ENCODE assay signal across 1 cellular context in genomic region chr15:38275951-38276350, GRCh38.
TF ChIP-seq lines count a peak whose summit lies in the region.

No MANE protein-coding gene starts in this region.

TF ChIP-seq in HEK293T, 16 proteins besides CTCF, POLR2A, EP300 and RAD21:
- TF ChIP-seq HDGF (IDR thresholded peaks at IDR 0.05; ENCODE audit: borderline replicate concordance) (no peak), FOXK2 (IDR thresholded peaks at IDR 0.05) (no peak), NFRKB (IDR thresholded peaks at IDR 0.05) (no peak), BHLHE40 (IDR thresholded peaks at IDR 0.05; ENCODE audit: borderline replicate concordance) (no peak), FOXM1 (IDR thresholded peaks at IDR 0.05; ENCODE audit: borderline replicate concordance) (no peak)
- TF ChIP-seq, protein P1, sequence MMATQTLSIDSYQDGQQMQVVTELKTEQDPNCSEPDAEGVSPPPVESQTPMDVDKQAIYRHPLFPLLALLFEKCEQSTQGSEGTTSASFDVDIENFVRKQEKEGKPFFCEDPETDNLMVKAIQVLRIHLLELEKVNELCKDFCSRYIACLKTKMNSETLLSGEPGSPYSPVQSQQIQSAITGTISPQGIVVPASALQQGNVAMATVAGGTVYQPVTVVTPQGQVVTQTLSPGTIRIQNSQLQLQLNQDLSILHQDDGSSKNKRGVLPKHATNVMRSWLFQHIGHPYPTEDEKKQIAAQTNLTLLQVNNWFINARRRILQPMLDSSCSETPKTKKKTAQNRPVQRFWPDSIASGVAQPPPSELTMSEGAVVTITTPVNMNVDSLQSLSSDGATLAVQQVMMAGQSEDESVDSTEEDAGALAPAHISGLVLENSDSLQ (IDR thresholded peaks at IDR 0.05): no peak
